ENCODE assay signal across 15 cellular contexts in genomic region chr19:38543286-38543806, GRCh38.
DNase-seq lines count a peak whose midpoint lies in the region; ATAC-seq and TF ChIP-seq lines count a peak whose summit lies in the region.
"Had no signal": no experiment of that assay in that cellular context is flagged by ENCODE, and none has a peak within 500 bp of the region (broad histone marks: within the 10 kb centered on the region; RNA-seq: fewer than 3 reads in every experiment).

No MANE protein-coding gene starts in this region.

- H3K79me2 ChIP-seq in fibroblast of lung (ENCODE audit: control insufficient read depth, insufficient read depth, low read length) = no peaks in the 10 kb centered on the region

- H3K9me3 ChIP-seq in right cardiac atrium (ENCODE audit: control insufficient read depth, low read length) (no peaks in the 10 kb centered on the region), fibroblast of lung (ENCODE audit: control insufficient read depth, insufficient read depth, low read depth, low read length) (no peaks in the 10 kb centered on the region)
- H3K9me3 ChIP-seq: body of pancreas, neutrophil had no signal

- H3K27me3 ChIP-seq in right cardiac atrium (ENCODE audit: control insufficient read depth, insufficient read depth) = no peaks in the 10 kb centered on the region
- H3K27me3 ChIP-seq in fibroblast of lung (ENCODE audit: control insufficient read depth, insufficient read depth, low read length) = no peaks in the 10 kb centered on the region
- H3K27me3 ChIP-seq: body of pancreas had no signal

- POLR2A ChIA-PET in RWPE1 (lab: Yijun Ruan, JAX; ENCODE audit: low non-redundant PET) = interaction anchor here (0.6 kb wide), 1 partner anchor 87 kb away, joined by 3 read pairs; no protein-coding TSS in a partner anchor

- no peak overlapping the region for H3K4me2 ChIP-seq in fibroblast of lung (ENCODE audit: extremely low read depth, insufficient read depth, low read length)

- TF ChIP-seq CTCF in RWPE1 (conservative IDR thresholded peaks at IDR 0.05; ENCODE audit: low read depth) = no peak
- no peak for TF ChIP-seq CTCF in fibroblast of lung (conservative IDR thresholded peaks at IDR 0.05 in 1 of 2, IDR thresholded peaks at IDR 0.05 in 1 of 2; ENCODE audit: low read depth in 1 of 2, low read length in 2 of 2)

- intact Hi-C loops in right cardiac atrium (cut with DNase I) = loop anchor here in 1 of 4 donors (10.0 kb wide), 1 partner anchor 91 kb away; no protein-coding TSS in a partner anchor
- intact Hi-C loops in left cardiac atrium (cut with DNase I) = loop anchor here in 1 of 2 donors (10.0 kb wide), 1 partner anchor 381 kb away; no protein-coding TSS in a partner anchor

- no peak overlapping the region for H3K27ac ChIP-seq in right cardiac atrium (ENCODE audit: low read length)
- peak overlapping the region; percentile 63 for H3K27ac ChIP-seq in RWPE1
- no peak overlapping the region for H3K27ac ChIP-seq in fibroblast of lung (ENCODE audit: insufficient read depth, low read length)
- H3K27ac ChIP-seq: neutrophil, VCaP had no signal

- no peaks in the 10 kb centered on the region for H4K20me1 ChIP-seq in fibroblast of lung (ENCODE audit: control insufficient read depth, extremely low read depth, insufficient read depth, low read length)

- no peak overlapping the region for H3K9ac ChIP-seq in fibroblast of lung (ENCODE audit: insufficient read depth, low read length)

- DNase-seq in right cardiac atrium (no peak), left cardiac atrium (no peak), RWPE1 (ENCODE audit: low spot score) (no peak), fibroblast of lung (ENCODE audit: low read depth in 2 of 2) (no peak), cortex of kidney (lab: John Stamatoyannopoulos, UW) (no peak), NCI-H524 (lab: John Stamatoyannopoulos, UW) (no peak), occipital lobe (lab: John Stamatoyannopoulos, UW) (no peak)
- no peak for DNase-seq in effector CD4-positive, alpha-beta T cell
- DNase-seq: activated T-cell treated with anti-CD3 and anti-CD28 coated beads, Interleukin-2, amount 50 U/mL, for 1 hour; COR-L47; glutamatergic neuron; NK-92 treated with Interleukin-12 subunit alpha and Interleukin-12 subunit beta, amount 100 ng/mL, for 24 hours had no signal

- CTCF ChIA-PET in RWPE1 (lab: Yijun Ruan, JAX) = interaction anchor here (0.8 to 0.9 kb wide), 3 partner anchors 78 to 171 kb away, joined by 3 to 8 read pairs (median 3); no protein-coding TSS in a partner anchor

- ATAC-seq in right cardiac atrium = peak; percentile 22 to 24
- no peak for ATAC-seq in left cardiac atrium

- H3K4me3 ChIP-seq in right cardiac atrium (ENCODE audit: low read length) (no peak overlapping the region), fibroblast of lung (replicated peaks in 1 of 4; ENCODE audit: control extremely low read depth in 1 of 4, insufficient read depth in 1 of 4, low read depth in 3 of 4, low read length in 4 of 4) (no peak overlapping the region)
- H3K4me3 ChIP-seq: body of pancreas had no signal

- H2AFZ ChIP-seq in fibroblast of lung (ENCODE audit: low read length) = peak overlapping the region; percentile 35

- 73% methylated on average over 19 of the region's 19 CpGs for WGBS in right cardiac atrium

- no peaks in the 10 kb centered on the region for H3K36me3 ChIP-seq in fibroblast of lung (ENCODE audit: control insufficient read depth, insufficient read depth, low read length)
- H3K36me3 ChIP-seq: neutrophil had no signal

- H3K4me1 ChIP-seq in right cardiac atrium (ENCODE audit: control insufficient read depth, insufficient read depth, low read length) (no peaks in the 10 kb centered on the region), fibroblast of lung (ENCODE audit: control insufficient read depth, extremely low read depth, insufficient read depth, low read length) (no peaks in the 10 kb centered on the region)

Comparison
In these comparisons a context has a peak if more than half of its experiments do, and no peak if none do; other contexts are left out.
1. ATAC-seq: peak in right cardiac atrium (2 of 2); none in left cardiac atrium (0 of 2).